ENCODE assay signal across 2 cellular contexts in the genomic region with DNA sequence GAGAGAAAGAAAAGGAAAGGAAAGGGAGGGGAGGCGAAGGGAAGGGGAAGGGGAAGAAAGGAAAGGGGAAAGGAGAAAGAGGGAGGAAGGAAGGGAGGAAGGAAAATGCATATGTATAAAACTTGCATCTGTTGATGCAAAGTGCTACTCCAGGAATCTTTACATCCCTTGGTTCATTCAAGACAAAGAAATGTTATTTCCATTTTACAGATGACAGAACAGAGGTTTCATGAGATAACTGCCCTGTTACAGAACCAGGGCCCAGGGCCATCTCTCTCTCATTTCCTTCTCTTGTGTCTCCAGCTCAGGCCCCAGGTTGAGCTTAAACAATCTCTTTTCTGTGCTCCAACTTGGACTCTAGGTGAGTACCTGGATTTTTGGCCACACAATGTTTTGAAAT.
TF ChIP-seq lines count a peak whose summit lies in the region.

No MANE protein-coding gene starts in this region.

TF ChIP-seq in IMR-90, 13 proteins besides CTCF, POLR2A, EP300 and RAD21:
- TF ChIP-seq SMC3 (IDR thresholded peaks at IDR 0.05; ENCODE audit: low read depth, low read length) (no peak), NFE2L2 (IDR thresholded peaks at IDR 0.05; ENCODE audit: low read depth, low read length) (no peak), USF2 (IDR thresholded peaks at IDR 0.05; ENCODE audit: low read depth, low read length) (no peak), MXI1 (IDR thresholded peaks at IDR 0.05; ENCODE audit: borderline replicate concordance, low read depth, low read length) (no peak), BHLHE40 (IDR thresholded peaks at IDR 0.05; ENCODE audit: low read depth, low read length) (no peak), FOS (IDR thresholded peaks at IDR 0.05; ENCODE audit: low read depth, low read length) (no peak), CEBPB (IDR thresholded peaks at IDR 0.05; ENCODE audit: low read depth, low read length) (no peak), CHD1 (IDR thresholded peaks at IDR 0.05; ENCODE audit: low read depth, low read length) (no peak), MAFK (IDR thresholded peaks at IDR 0.05; ENCODE audit: low read depth, low read length) (no peak), ELK1 (IDR thresholded peaks at IDR 0.05; ENCODE audit: borderline replicate concordance, low read depth, low read length) (no peak), RCOR1 (IDR thresholded peaks at IDR 0.05; ENCODE audit: insufficient replicate concordance, low read length) (no peak), MAZ (IDR thresholded peaks at IDR 0.05; ENCODE audit: borderline replicate concordance, low read depth, low read length) (no peak), RFX5 (IDR thresholded peaks at IDR 0.05; ENCODE audit: low read depth, low read length) (no peak)

TF ChIP-seq in K562, 482 proteins besides CTCF, POLR2A, EP300 and RAD21:
- no peak for TF ChIP-seq TFAM (CRISPR knock-in tag; conservative IDR thresholded peaks at IDR 0.05)
- TF ChIP-seq JUN (IDR thresholded peaks at IDR 0.05; ENCODE audit: borderline replicate concordance, low read depth, low read length) = no peak
- no peak for TF ChIP-seq JUN (CRISPR knock-in tag; IDR thresholded peaks at IDR 0.05; ENCODE audit: borderline replicate concordance)
- no peak for TF ChIP-seq ZNF511 (CRISPR knock-in tag; IDR thresholded peaks at IDR 0.05)
- TF ChIP-seq SMC3 (conservative IDR thresholded peaks at IDR 0.05; ENCODE audit: insufficient read depth, low read depth, low read length) = no peak
- TF ChIP-seq, protein P1, sequence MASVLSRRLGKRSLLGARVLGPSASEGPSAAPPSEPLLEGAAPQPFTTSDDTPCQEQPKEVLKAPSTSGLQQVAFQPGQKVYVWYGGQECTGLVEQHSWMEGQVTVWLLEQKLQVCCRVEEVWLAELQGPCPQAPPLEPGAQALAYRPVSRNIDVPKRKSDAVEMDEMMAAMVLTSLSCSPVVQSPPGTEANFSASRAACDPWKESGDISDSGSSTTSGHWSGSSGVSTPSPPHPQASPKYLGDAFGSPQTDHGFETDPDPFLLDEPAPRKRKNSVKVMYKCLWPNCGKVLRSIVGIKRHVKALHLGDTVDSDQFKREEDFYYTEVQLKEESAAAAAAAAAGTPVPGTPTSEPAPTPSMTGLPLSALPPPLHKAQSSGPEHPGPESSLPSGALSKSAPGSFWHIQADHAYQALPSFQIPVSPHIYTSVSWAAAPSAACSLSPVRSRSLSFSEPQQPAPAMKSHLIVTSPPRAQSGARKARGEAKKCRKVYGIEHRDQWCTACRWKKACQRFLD (CRISPR knock-in tag; IDR thresholded peaks at IDR 0.05) = no peak
- no peak for TF ChIP-seq MAZ (CRISPR knock-in tag; conservative IDR thresholded peaks at IDR 0.05 in 1 of 2, IDR thresholded peaks at IDR 0.05 in 1 of 2)
- TF ChIP-seq ZNF79 (CRISPR knock-in tag; IDR thresholded peaks at IDR 0.05; ENCODE audit: low read depth) = no peak
- no peak for TF ChIP-seq NCOA1 (IDR thresholded peaks at IDR 0.05; ENCODE audit: low read depth)
- TF ChIP-seq, protein P2, sequence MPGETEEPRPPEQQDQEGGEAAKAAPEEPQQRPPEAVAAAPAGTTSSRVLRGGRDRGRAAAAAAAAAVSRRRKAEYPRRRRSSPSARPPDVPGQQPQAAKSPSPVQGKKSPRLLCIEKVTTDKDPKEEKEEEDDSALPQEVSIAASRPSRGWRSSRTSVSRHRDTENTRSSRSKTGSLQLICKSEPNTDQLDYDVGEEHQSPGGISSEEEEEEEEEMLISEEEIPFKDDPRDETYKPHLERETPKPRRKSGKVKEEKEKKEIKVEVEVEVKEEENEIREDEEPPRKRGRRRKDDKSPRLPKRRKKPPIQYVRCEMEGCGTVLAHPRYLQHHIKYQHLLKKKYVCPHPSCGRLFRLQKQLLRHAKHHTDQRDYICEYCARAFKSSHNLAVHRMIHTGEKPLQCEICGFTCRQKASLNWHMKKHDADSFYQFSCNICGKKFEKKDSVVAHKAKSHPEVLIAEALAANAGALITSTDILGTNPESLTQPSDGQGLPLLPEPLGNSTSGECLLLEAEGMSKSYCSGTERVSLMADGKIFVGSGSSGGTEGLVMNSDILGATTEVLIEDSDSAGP (CRISPR knock-in tag; IDR thresholded peaks at IDR 0.05) = no peak
- no peak for TF ChIP-seq SMARCA4 (IDR thresholded peaks at IDR 0.05)
- TF ChIP-seq ZNF644 (tag; IDR thresholded peaks at IDR 0.05; ENCODE audit: low read depth) = no peak
- no peak for TF ChIP-seq PHB2 (IDR thresholded peaks at IDR 0.05; ENCODE audit: low read depth)
- TF ChIP-seq CREB1 (IDR thresholded peaks at IDR 0.05) = no peak
- TF ChIP-seq CREB1 (CRISPR knock-in tag; IDR thresholded peaks at IDR 0.05) = no peak
- no peak for TF ChIP-seq PRMT5 (CRISPR knock-in tag; IDR thresholded peaks at IDR 0.05)
- no peak for TF ChIP-seq CEBPB (tag; IDR thresholded peaks at IDR 0.05)
